In the genomic region with DNA sequence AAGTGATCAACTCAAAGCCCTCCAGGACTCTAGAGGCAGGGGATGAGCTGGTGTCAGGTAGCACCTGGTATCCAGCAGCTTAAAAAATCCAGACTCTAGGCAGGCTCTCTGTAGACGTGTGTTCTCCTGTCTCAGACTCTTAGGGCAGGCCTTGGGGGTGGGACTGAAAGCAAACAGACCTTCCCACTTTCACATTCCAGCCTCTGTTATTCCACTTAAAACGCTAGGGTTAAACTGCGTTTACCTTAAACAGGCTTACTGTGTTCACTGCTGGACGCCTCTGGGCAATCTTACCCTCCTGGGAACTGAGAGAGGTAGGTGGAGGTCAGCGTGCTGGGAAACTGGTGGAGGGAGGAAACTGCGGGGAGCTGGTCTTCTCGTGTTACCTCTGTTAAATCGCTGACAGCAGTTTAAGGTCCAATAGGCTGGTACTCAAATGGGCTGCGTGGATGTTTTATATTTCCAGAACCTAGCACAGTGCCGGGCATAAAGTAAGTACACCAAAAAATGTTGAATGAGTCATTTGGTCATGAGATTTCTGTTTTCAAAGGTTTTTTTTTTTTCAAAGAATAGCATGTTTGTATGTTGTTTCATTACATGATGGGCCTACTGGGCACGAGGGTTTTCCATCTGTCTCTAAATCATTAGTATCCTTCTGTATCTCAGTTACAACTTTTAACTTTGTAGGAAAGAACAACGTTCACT, we compare ENCODE assay signal across 8 cellular contexts. TPM values are rescaled to one million over a fixed set of nuclear protein-coding genes. Genes with fewer than 3 reads are reported as not detected.
DNase-seq lines count a peak whose midpoint lies in the region; FAIRE-seq and TF ChIP-seq lines count a peak whose summit lies in the region.

A gene (plus strand): TSS at position 248 of the 705 bp plus-strand sequence. CDS start 7,561 bp downstream, outside the sequence.

- H3K27me3 Mint-ChIP-seq in MCF 10A (ENCODE audit: insufficient read depth, unreplicated experiment): no peaks in the 10 kb centered on the region

- H3K27ac ChIP-seq in HUES64 (ENCODE audit: low read depth, low read length): peak within 1 kb of the TSS; percentile 80

- CTCF ChIA-PET in MCF 10A (lab: Yijun Ruan, JAX): no interaction called here

- H3K4me1 ChIP-seq in HUES64 (ENCODE audit: insufficient read depth, low read length): peaks cover 36% of the 10 kb centered on the region

- H3K27me3 ChIP-seq in HUES64 (ENCODE audit: insufficient read depth, low read length): no peaks in the 10 kb centered on the region

- H3K9ac ChIP-seq in HUES64 (ENCODE audit: low read depth, low read length): peak within 1 kb of the TSS; percentile 61

- H3K36me3 ChIP-seq in HUES64 (ENCODE audit: insufficient read depth, low read length): no peaks in the 10 kb centered on the region

- H3K4me1 Mint-ChIP-seq in MCF 10A (ENCODE audit: insufficient read depth, unreplicated experiment): peaks cover 6% of the 10 kb centered on the region

- FAIRE-seq in urothelium cell line (lab: Jason Lieb, UNC): no peak

- DNase-seq in DMS153 treated with DMSO at 0.1 percent for 48 hours (lab: John Stamatoyannopoulos, UW; ENCODE audit: unreplicated experiment) (peak; percentile 3), DMS153 (lab: John Stamatoyannopoulos, UW) (no peak), MCF 10A (ENCODE audit: unreplicated experiment) (peak; percentile 71), kidney glomerular epithelial cell (lab: John Stamatoyannopoulos, UW) (peak; percentile 56), urothelium cell line (ENCODE audit: low spot score) (peak; percentile 50)
- no peak for DNase-seq in central memory CD4-positive, alpha-beta T cell
- DNase-seq in stimulated activated CD4-positive, alpha-beta T cell treated with anti-CD3 and anti-CD28 coated beads, Interleukin-4, amount 100 ng/mL, for 24 hours: no peak

- peak within 1 kb of the TSS; percentile 81 for H3K27ac Mint-ChIP-seq in MCF 10A (ENCODE audit: low read depth, unreplicated experiment)

- POLR2A ChIA-PET in MCF 10A (lab: Yijun Ruan, JAX): interaction anchor here (0.7 to 1.2 kb wide), 2 partner anchors 10 to 559 kb away, joined by 3 to 4 read pairs; no protein-coding TSS in a partner anchor

- no peaks in the 10 kb centered on the region for H3K9me3 Mint-ChIP-seq in MCF 10A (ENCODE audit: unreplicated experiment)

- WGBS in HUES64: 20% methylated on average over 12 of the region's 12 CpGs

- H3K9me3 ChIP-seq in HUES64 (ENCODE audit: insufficient read depth, low read depth, low read length): no peaks in the 10 kb centered on the region

- BruUV-seq in MCF 10A (replicated peaks; lab: Mats Ljungman, UMichigan): TSS peak; percentile 59

- peak within 1 kb of the TSS; percentile 38 for H3K4me3 ChIP-seq in HUES64 (ENCODE audit: low read length)

- H3K4me3 Mint-ChIP-seq in MCF 10A (ENCODE audit: unreplicated experiment): peak within 1 kb of the TSS; percentile 31

- no peak for TF ChIP-seq CTCF in MCF 10A (IDR thresholded peaks at IDR 0.05; ENCODE audit: unreplicated experiment)

- intact Hi-C loops in MCF 10A (cut with micrococcal nuclease): no loop called here

- no peaks in the 10 kb centered on the region for H3K36me3 Mint-ChIP-seq in MCF 10A (ENCODE audit: insufficient read depth, unreplicated experiment)

RNA-seq across cellular contexts. Expression of the gene that starts here (rescaled TPM):
- 34.1 TPM for polyA plus RNA-seq in HUES64 (2013, experiment 1 of 2)
- polyA plus RNA-seq in HUES64 (2013, experiment 2 of 2): 28.8 TPM
- 0.63 and 0.96 TPM in 2 replicates for total RNA-seq in MCF 10A (2022)

Comparison
In these comparisons a context has a peak if more than half of its experiments do, and no peak if none do; other contexts are left out.
1. DNase-seq: peak in DMS153 treated with DMSO at 0.1 percent for 48 hours (single experiment), kidney glomerular epithelial cell (single experiment) and urothelium cell line (single experiment); none in DMS153 (single experiment), central memory CD4-positive, alpha-beta T cell (single experiment) and stimulated activated CD4-positive, alpha-beta T cell treated with anti-CD3 and anti-CD28 coated beads, Interleukin-4, amount 100 ng/mL, for 24 hours (single experiment).
2. Peak in DNase-seq in MCF 10A; RNA of the gene not detected or under 1 TPM.